Comparison of ENCODE assay signal across 30 cellular contexts in genomic region chr7:2132243-2132642, GRCh38.
"Had no signal": no experiment of that assay in that cellular context is flagged by ENCODE, and none has a peak within 500 bp of the region (broad histone marks: within the 10 kb centered on the region; RNA-seq: fewer than 3 reads in every experiment).

No MANE protein-coding gene starts in this region.

- H3K27me3 Mint-ChIP-seq: activated CD4-positive, alpha-beta memory T cell treated with anti-CD3 and anti-CD28 coated beads for 36 hours; activated CD8-positive, alpha-beta memory T cell treated with anti-CD3 and anti-CD28 coated beads, Interleukin-2, amount 10 ng/mL, durations not matched to agents 7 days and 5 days; activated naive CD8-positive, alpha-beta T cell; activated T-helper 17 cell treated with anti-CD3 and anti-CD28 coated beads, Interleukin-2, amount 50 U/mL, for 72 hours; effector memory CD8-positive, alpha-beta T cell; T-helper 17 cell had no signal

- H3K36me3 ChIP-seq: brain microvascular endothelial cell had no signal

- H3K4me3 ChIP-seq: esophagus squamous epithelium, gastroesophageal sphincter, heart right ventricle had no signal

- H3K27ac ChIP-seq: brain microvascular endothelial cell, epithelial cell of prostate, esophagus squamous epithelium, gastroesophageal sphincter, heart right ventricle had no signal

- H3K36me3 Mint-ChIP-seq: activated CD8-positive, alpha-beta memory T cell treated with anti-CD3 and anti-CD28 coated beads, Interleukin-2, amount 10 ng/mL, durations not matched to agents 7 days and 5 days had no signal

- ATAC-seq: activated CD8-positive, alpha-beta memory T cell treated with anti-CD3 and anti-CD28 coated beads, Interleukin-2, amount 10 ng/mL, durations not matched to agents 7 days and 5 days; activated CD8-positive, alpha-beta T cell treated with anti-CD3 and anti-CD28 coated beads, Interleukin-2, amount 10 ng/mL, durations not matched to agents 7 days and 5 days; activated T-helper 17 cell treated with anti-CD3 and anti-CD28 coated beads, Interleukin-2, amount 50 U/mL, for 72 hours; effector memory CD8-positive, alpha-beta T cell; gastroesophageal sphincter; heart right ventricle; T-helper 17 cell had no signal

- H3K9me3 ChIP-seq: esophagus squamous epithelium, gastroesophageal sphincter, heart right ventricle had no signal

- DNase-seq: activated CD4-positive, alpha-beta memory T cell treated with anti-CD3 and anti-CD28 coated beads for 36 hours; activated CD4-positive, alpha-beta T cell treated with anti-CD3 and anti-CD28 coated beads for 1 hour; activated CD4-positive, alpha-beta T cell treated with anti-CD3 and anti-CD28 coated beads for 4 hours; activated CD8-positive, alpha-beta memory T cell treated with anti-CD3 and anti-CD28 coated beads, Interleukin-2, amount 10 ng/mL, durations not matched to agents 7 days and 5 days; activated CD8-positive, alpha-beta memory T cell treated with anti-CD3 and anti-CD28 coated beads, Interleukin-2, amount 50 U/mL, for 4 hours; activated CD8-positive, alpha-beta T cell treated with anti-CD3 and anti-CD28 coated beads, Interleukin-2, amount 10 ng/mL, durations not matched to agents 7 days and 5 days; activated effector memory CD4-positive, alpha-beta T cell treated with Interleukin-2 at 50 U/mL for 16 hours; activated gamma-delta T cell treated with Interleukin-2 at 50 U/mL for 16 hours; activated naive CD4-positive, alpha-beta T cell treated with anti-CD3 and anti-CD28 coated beads, Interleukin-2, amount 50 U/mL, for 16 hours; activated naive CD4-positive, alpha-beta T cell treated with Interleukin-2 at 50 U/mL for 16 hours; activated T-cell treated with anti-CD3 and anti-CD28 coated beads, Interleukin-2, amount 50 U/mL, for 1 hour; amniotic stem cell; anterior cingulate cortex; brain microvascular endothelial cell; caudate nucleus; cortex of kidney; dermis blood vessel endothelial cell; effector CD4-positive, alpha-beta T cell; effector memory CD8-positive, alpha-beta T cell; esophagus squamous epithelium; foreskin melanocyte; heart right ventricle; T-helper 1 cell; T-helper 17 cell; T1000 had no signal

- H3K4me1 Mint-ChIP-seq: activated CD8-positive, alpha-beta memory T cell treated with anti-CD3 and anti-CD28 coated beads, Interleukin-2, amount 10 ng/mL, durations not matched to agents 7 days and 5 days; activated T-helper 17 cell treated with anti-CD3 and anti-CD28 coated beads, Interleukin-2, amount 50 U/mL, for 72 hours had no signal

- H3K9me3 Mint-ChIP-seq: activated CD4-positive, alpha-beta memory T cell treated with anti-CD3 and anti-CD28 coated beads for 36 hours; activated T-helper 17 cell treated with anti-CD3 and anti-CD28 coated beads, Interleukin-2, amount 50 U/mL, for 72 hours; effector memory CD8-positive, alpha-beta T cell; T-helper 2 cell treated with Interferon-gamma antibody and Interleukin-4, amounts not matched to agents 5 μg/mL and 100 μg/mL, for 36 hours had no signal

- H3K27me3 ChIP-seq: brain microvascular endothelial cell, esophagus squamous epithelium, gastroesophageal sphincter, heart right ventricle had no signal

- H3K4me3 Mint-ChIP-seq: activated CD4-positive, alpha-beta memory T cell treated with anti-CD3 and anti-CD28 coated beads for 36 hours; activated CD8-positive, alpha-beta memory T cell treated with anti-CD3 and anti-CD28 coated beads, Interleukin-2, amount 10 ng/mL, durations not matched to agents 7 days and 5 days; activated CD8-positive, alpha-beta T cell treated with anti-CD3 and anti-CD28 coated beads, Interleukin-2, amount 10 ng/mL, durations not matched to agents 7 days and 5 days; activated naive CD8-positive, alpha-beta T cell; activated T-helper 17 cell treated with anti-CD3 and anti-CD28 coated beads, Interleukin-2, amount 50 U/mL, for 72 hours; T-helper 17 cell; T-helper 2 cell treated with Interferon-gamma antibody and Interleukin-4, amounts not matched to agents 5 μg/mL and 100 μg/mL, for 36 hours had no signal

- H3K4me1 ChIP-seq: gastroesophageal sphincter had no signal

- H3K27ac Mint-ChIP-seq: activated CD4-positive, alpha-beta memory T cell treated with anti-CD3 and anti-CD28 coated beads for 36 hours; activated CD8-positive, alpha-beta memory T cell treated with anti-CD3 and anti-CD28 coated beads, Interleukin-2, amount 10 ng/mL, durations not matched to agents 7 days and 5 days; activated CD8-positive, alpha-beta T cell treated with anti-CD3 and anti-CD28 coated beads, Interleukin-2, amount 10 ng/mL, durations not matched to agents 7 days and 5 days; activated naive CD8-positive, alpha-beta T cell; activated T-helper 17 cell treated with anti-CD3 and anti-CD28 coated beads, Interleukin-2, amount 50 U/mL, for 72 hours; T-helper 17 cell; T-helper 2 cell treated with Interferon-gamma antibody and Interleukin-4, amounts not matched to agents 5 μg/mL and 100 μg/mL, for 36 hours had no signal
